17 cellular contexts compared by ENCODE assay signal in genomic region chr3:139302801-139303113, GRCh38. TPM values are rescaled to one million over a fixed set of nuclear protein-coding genes. Genes with fewer than 3 reads are reported as not detected.
DNase-seq lines count a peak whose midpoint lies in the region; ATAC-seq and TF ChIP-seq lines count a peak whose summit lies in the region.
"Had no signal": no experiment of that assay in that cellular context is flagged by ENCODE, and none has a peak within 500 bp of the region (broad histone marks: within the 10 kb centered on the region; RNA-seq: fewer than 3 reads in every experiment).

No MANE protein-coding gene starts in this region.

- no peaks in the 10 kb centered on the region for H3K9me3 Mint-ChIP-seq in activated CD4-positive, alpha-beta memory T cell treated with anti-CD3 and anti-CD28 coated beads, Interleukin-2, amount 10 ng/mL, durations not matched to agents 7 days and 5 days
- H3K9me3 Mint-ChIP-seq in activated CD4-positive, alpha-beta memory T cell treated with anti-CD3 and anti-CD28 coated beads for 36 hours, result no peaks in the 10 kb centered on the region
- H3K9me3 Mint-ChIP-seq: effector memory CD8-positive, alpha-beta T cell; mesothelial cell of epicardium had no signal

- no peaks in the 10 kb centered on the region for H3K9me3 ChIP-seq in RWPE2 (ENCODE audit: severe bottlenecking)
- H3K9me3 ChIP-seq: thoracic aorta had no signal

- H3K4me3 ChIP-seq in RWPE2 (ENCODE audit: severe bottlenecking), result no peak overlapping the region
- H3K4me3 ChIP-seq in urinary bladder (ENCODE audit: low read depth, low read length), result no peak overlapping the region
- H3K4me3 ChIP-seq: thoracic aorta had no signal

- peaks cover 8% of the 10 kb centered on the region for H3K27me3 Mint-ChIP-seq in activated CD4-positive, alpha-beta memory T cell treated with anti-CD3 and anti-CD28 coated beads, Interleukin-2, amount 10 ng/mL, durations not matched to agents 7 days and 5 days
- peaks cover 1% of the 10 kb centered on the region for H3K27me3 Mint-ChIP-seq in activated CD4-positive, alpha-beta memory T cell treated with anti-CD3 and anti-CD28 coated beads for 36 hours

- H3K4me3 Mint-ChIP-seq in activated CD4-positive, alpha-beta memory T cell treated with anti-CD3 and anti-CD28 coated beads, Interleukin-2, amount 10 ng/mL, durations not matched to agents 7 days and 5 days, result no peak overlapping the region
- H3K4me3 Mint-ChIP-seq in activated CD4-positive, alpha-beta memory T cell treated with anti-CD3 and anti-CD28 coated beads for 36 hours, result no peak overlapping the region
- H3K4me3 Mint-ChIP-seq: CD4-positive, alpha-beta memory T cell; effector memory CD8-positive, alpha-beta T cell; mesothelial cell of epicardium had no signal

- no peak for ATAC-seq in RWPE2 (ENCODE audit: low read depth)
- no peak for ATAC-seq in HG03175 (IDR thresholded peaks at IDR 0.05; ENCODE audit: unreplicated experiment)
- no peak for ATAC-seq in foreskin keratinocyte
- ATAC-seq: effector memory CD8-positive, alpha-beta T cell had no signal

- TF ChIP-seq CTCF in RWPE2 (IDR thresholded peaks at IDR 0.05; ENCODE audit: poor library complexity, severe bottlenecking), result no peak
- no peak for TF ChIP-seq CTCF in foreskin keratinocyte (conservative IDR thresholded peaks at IDR 0.05)

- intact Hi-C loops in activated CD4-positive, alpha-beta memory T cell treated with anti-CD3 and anti-CD28 coated beads for 36 hours (cut with micrococcal nuclease), result no loop called here

- H3K4me1 Mint-ChIP-seq in activated CD4-positive, alpha-beta memory T cell treated with anti-CD3 and anti-CD28 coated beads, Interleukin-2, amount 10 ng/mL, durations not matched to agents 7 days and 5 days, result peaks cover 24% of the 10 kb centered on the region
- H3K4me1 Mint-ChIP-seq in activated CD4-positive, alpha-beta memory T cell treated with anti-CD3 and anti-CD28 coated beads for 36 hours (ENCODE audit: low read depth), result no peaks in the 10 kb centered on the region

- H3K27me3 ChIP-seq in RWPE2 (ENCODE audit: insufficient read depth, poor library complexity, severe bottlenecking), result no peaks in the 10 kb centered on the region
- no peaks in the 10 kb centered on the region for H3K27me3 ChIP-seq in foreskin keratinocyte

- POLR2A ChIA-PET in activated CD4-positive, alpha-beta memory T cell treated with anti-CD3 and anti-CD28 coated beads, Interleukin-2, amount 10 ng/mL, durations not matched to agents 7 days and 5 days (lab: Charles Lee), result interaction anchor here (1.0 to 1.6 kb wide), 2 partner anchors 42 to 191 kb away, joined by 3 to 4 read pairs; no protein-coding TSS in a partner anchor
- POLR2A ChIA-PET in activated CD4-positive, alpha-beta memory T cell treated with anti-CD3 and anti-CD28 coated beads for 36 hours (lab: Charles Lee), result no interaction called here

- H3K36me3 ChIP-seq in RWPE2 (ENCODE audit: low read depth) (no peaks in the 10 kb centered on the region), urinary bladder (ENCODE audit: insufficient read depth) (no peaks in the 10 kb centered on the region)
- H3K36me3 ChIP-seq: thoracic aorta had no signal

- H3K4me1 ChIP-seq in RWPE2 (ENCODE audit: insufficient read depth, poor library complexity, severe bottlenecking) (peaks cover 16% of the 10 kb centered on the region), urinary bladder (ENCODE audit: insufficient read depth) (no peaks in the 10 kb centered on the region), foreskin keratinocyte (no peaks in the 10 kb centered on the region)

- H3K27ac Mint-ChIP-seq in activated CD4-positive, alpha-beta memory T cell treated with anti-CD3 and anti-CD28 coated beads, Interleukin-2, amount 10 ng/mL, durations not matched to agents 7 days and 5 days, result peak overlapping the region; percentile 68
- no peak overlapping the region for H3K27ac Mint-ChIP-seq in activated CD4-positive, alpha-beta memory T cell treated with anti-CD3 and anti-CD28 coated beads for 36 hours
- H3K27ac Mint-ChIP-seq: mesothelial cell of epicardium had no signal

- DNase-seq in activated CD4-positive, alpha-beta memory T cell treated with anti-CD3 and anti-CD28 coated beads, Interleukin-2, amount 10 ng/mL, durations not matched to agents 7 days and 5 days, result no peak
- no peak for DNase-seq in activated CD4-positive, alpha-beta memory T cell treated with anti-CD3 and anti-CD28 coated beads for 36 hours
- DNase-seq in RWPE2 (ENCODE audit: low spot score), result no peak
- peak; percentile 72 for DNase-seq in glomerular visceral epithelial cell (ENCODE audit: extremely low spot score)
- no peak for DNase-seq in NCI-H1092 (lab: John Stamatoyannopoulos, UW)
- DNase-seq in foreskin keratinocyte, result no peak
- DNase-seq: activated CD4-positive, CD25-positive, alpha-beta regulatory T cell treated with anti-CD3 and anti-CD28 coated beads, Interleukin-2, amount 50 U/mL, for 72 hours; activated gamma-delta T cell treated with Interleukin-2 at 50 U/mL for 16 hours; anterior cingulate cortex; CD4-positive, alpha-beta memory T cell; effector memory CD8-positive, alpha-beta T cell; NCI-H2081 treated with DMSO at 0.1 percent for 48 hours; NCI-H510A had no signal

- H3K36me3 Mint-ChIP-seq in activated CD4-positive, alpha-beta memory T cell treated with anti-CD3 and anti-CD28 coated beads, Interleukin-2, amount 10 ng/mL, durations not matched to agents 7 days and 5 days (ENCODE audit: low read depth), result no peaks in the 10 kb centered on the region
- no peaks in the 10 kb centered on the region for H3K36me3 Mint-ChIP-seq in activated CD4-positive, alpha-beta memory T cell treated with anti-CD3 and anti-CD28 coated beads for 36 hours
- H3K36me3 Mint-ChIP-seq: CD4-positive, alpha-beta memory T cell; mesothelial cell of epicardium had no signal

- H3K27ac ChIP-seq in RWPE2 (ENCODE audit: poor library complexity, severe bottlenecking) (peak overlapping the region; percentile 54), urinary bladder (ENCODE audit: low read depth) (peak overlapping the region; percentile 11), foreskin keratinocyte (no peak overlapping the region)
- H3K27ac ChIP-seq: thoracic aorta had no signal

- 75% methylated on average over 4 of the region's 4 CpGs for WGBS in urinary bladder

- CTCF ChIA-PET in activated CD4-positive, alpha-beta memory T cell treated with anti-CD3 and anti-CD28 coated beads, Interleukin-2, amount 10 ng/mL, durations not matched to agents 7 days and 5 days (lab: Charles Lee), result interaction anchor here (1.3 to 2.5 kb wide), 3 partner anchors 26 to 379 kb away, joined by 5 to 13 read pairs (median 6); no protein-coding TSS in a partner anchor
- CTCF ChIA-PET in activated CD4-positive, alpha-beta memory T cell treated with anti-CD3 and anti-CD28 coated beads for 36 hours (lab: Charles Lee), result interaction anchor here (1.2 kb wide), 1 partner anchor 26 kb away, joined by 4 read pairs; no protein-coding TSS in a partner anchor

RNA-seq across cellular contexts. Expression of gene MRPS22, which starts 41.1 kb away (rescaled TPM):
- 10 to 100 TPM; 31.9 to 37.2 TPM for total RNA-seq in activated CD4-positive, alpha-beta memory T cell treated with anti-CD3 and anti-CD28 coated beads, Interleukin-2, amount 10 ng/mL, durations not matched to agents 7 days and 5 days
- 10 to 100 TPM; 49.9 to 50.2 TPM for total RNA-seq in activated CD4-positive, alpha-beta memory T cell treated with anti-CD3 and anti-CD28 coated beads for 36 hours
- total RNA-seq in urinary bladder (62.1 TPM), foreskin keratinocyte (65.4 and 65.7 TPM in 2 replicates)
- polyA plus RNA-seq in urinary bladder (42.2 TPM), foreskin keratinocyte (59.8 and 61.1 TPM in 2 replicates)
